19 cellular contexts compared by ENCODE assay signal in the genomic region with DNA sequence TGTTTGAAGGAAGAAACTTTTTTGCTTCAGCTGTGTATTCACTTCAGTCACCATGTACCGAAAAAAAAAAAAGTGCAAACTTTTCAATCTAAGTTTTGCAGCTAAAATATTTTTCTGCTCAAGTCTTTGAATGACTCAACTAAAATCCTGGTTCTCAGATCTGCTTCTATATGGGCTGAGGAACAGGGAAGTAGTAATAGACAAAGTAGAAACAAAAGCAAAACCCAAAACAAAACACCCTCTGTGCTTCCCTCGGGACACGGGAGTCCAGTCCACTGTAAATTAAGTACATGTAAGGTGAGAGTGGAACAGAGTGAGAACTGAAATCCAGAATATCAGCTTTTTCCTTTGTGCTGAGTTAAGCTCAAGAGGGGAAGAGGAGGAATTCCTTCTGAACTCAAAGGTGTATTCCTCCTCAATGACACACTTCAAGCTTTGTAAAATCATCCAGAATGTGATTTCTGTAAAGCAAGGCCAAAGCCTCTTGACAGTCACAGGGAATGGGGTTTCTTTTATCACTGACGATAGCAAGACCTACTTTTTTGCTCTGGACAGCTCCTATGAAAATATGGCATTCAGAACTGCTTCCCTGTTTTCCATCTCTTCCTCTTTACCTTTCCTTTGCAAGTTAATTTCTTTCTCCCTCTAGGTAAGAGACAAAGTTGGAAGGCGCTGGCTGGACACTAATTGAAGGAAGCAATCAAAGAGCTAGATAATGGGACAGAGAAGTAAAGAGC.
DNase-seq lines count a peak whose midpoint lies in the region; ATAC-seq, FAIRE-seq and TF ChIP-seq lines count a peak whose summit lies in the region.
"Had no signal": no experiment of that assay in that cellular context is flagged by ENCODE, and none has a peak within 500 bp of the region (broad histone marks: within the 10 kb centered on the region; RNA-seq: fewer than 3 reads in every experiment).

No MANE protein-coding gene starts in this region.

- POLR2A ChIA-PET in H1 (lab: Charles Lee; ENCODE audit: partially characterized antibody) = no interaction called here

- H3K27ac ChIP-seq in H1 (ENCODE audit: low read depth, low read length) = no peak overlapping the region
- H3K27ac ChIP-seq: BLaER1 treated with 17β-estradiol and CSF1 and Interleukin-3, amounts not matched to agents 10 nM and 100 nM; HL-60 had no signal

- TF ChIP-seq RAD21 in Ishikawa (IDR thresholded peaks at IDR 0.05; ENCODE audit: low read depth) = no peak
- TF ChIP-seq RAD21 in H1 (IDR thresholded peaks at IDR 0.05 in 1 of 2, conservative IDR thresholded peaks at IDR 0.05 in 1 of 2; ENCODE audit: low read depth in 2 of 2, low read length in 2 of 2) = no peak

- no peak overlapping the region for H3K23ac ChIP-seq in H1 (ENCODE audit: insufficient read length)

- no peaks in the 10 kb centered on the region for H3K36me3 ChIP-seq in H1 (ENCODE audit: control insufficient read depth in 2 of 4, insufficient read depth in 4 of 4, low read length in 3 of 4)
- H3K36me3 ChIP-seq: BLaER1 treated with 17β-estradiol and CSF1 and Interleukin-3, amounts not matched to agents 10 nM and 100 nM had no signal

- no peak for TF ChIP-seq CTCF in H1 (IDR thresholded peaks at IDR 0.05; ENCODE audit: control extremely low read depth in 1 of 3, insufficient read depth in 1 of 3, low read depth in 1 of 3, low read length in 3 of 3)
- no peak for TF ChIP-seq CTCF in omental fat pad (IDR thresholded peaks at IDR 0.05)
- TF ChIP-seq CTCF in GM20000 (IDR thresholded peaks at IDR 0.05; ENCODE audit: extremely low read depth, missing control alignments) = no peak

- TF ChIP-seq POLR2A in H1 (IDR thresholded peaks at IDR 0.05; ENCODE audit: control extremely low read depth in 1 of 2, low read depth in 2 of 2, low read length in 2 of 2) = no peak

- DNase-seq in H1 (ENCODE audit: low read depth in 1 of 2, low spot score in 2 of 2) (no peak), omental fat pad (ENCODE audit: low spot score) (no peak), GM20000 (ENCODE audit: low spot score) (no peak)
- DNase-seq: Calu3; CD8-positive, alpha-beta T cell; HCEC 1CT; NCI-H1092 treated with DMSO at 0.1 percent for 48 hours; NCI-H146; NCI-H2029 treated with DMSO at 0.1 percent for 48 hours; NK-92 treated with Interleukin-12 subunit alpha and Interleukin-12 subunit beta, amount 100 ng/mL, for 24 hours; SHP77 treated with DMSO at 0.1 percent for 48 hours; T-helper 1 cell had no signal

- H2AFZ ChIP-seq in H1 (ENCODE audit: low read length) = 0 out of 2 replicates have a peak overlapping the region, but pooled peaks have one; percentile 11

- H2BK5ac ChIP-seq in H1 (ENCODE audit: low read depth, low read length) = no peak overlapping the region

- H2BK12ac ChIP-seq in H1 (ENCODE audit: low read depth, low read length) = no peak overlapping the region

- H3K4me2 ChIP-seq in H1 (ENCODE audit: insufficient read depth in 1 of 2, low read depth in 2 of 2, low read length in 2 of 2) = no peak overlapping the region

- peak; percentile 73 for ATAC-seq in GM18502 (IDR thresholded peaks at IDR 0.05; ENCODE audit: poor library complexity, unreplicated experiment)
- ATAC-seq in GM21717 (IDR thresholded peaks at IDR 0.05; ENCODE audit: unreplicated experiment) = peak; percentile 72
- no peak for ATAC-seq in omental fat pad (ENCODE audit: low FRiP score)
- ATAC-seq in HG02678 (IDR thresholded peaks at IDR 0.05; ENCODE audit: unreplicated experiment) = no peak
- ATAC-seq: CD8-positive, alpha-beta T cell had no signal

- H2AK5ac ChIP-seq in H1 (ENCODE audit: low read depth, low read length) = no peak overlapping the region

- H3K23me2 ChIP-seq in H1 (ENCODE audit: low read depth, low read length) = no peaks in the 10 kb centered on the region

- H3K79me1 ChIP-seq in H1 (ENCODE audit: low read depth, low read length) = no peaks in the 10 kb centered on the region

- no peaks in the 10 kb centered on the region for H3K27me3 ChIP-seq in H1 (replicated peaks in 1 of 4; ENCODE audit: control insufficient read depth in 3 of 4, extremely low read depth in 1 of 4, insufficient read depth in 3 of 4, low read length in 3 of 4)
- H3K27me3 ChIP-seq: BLaER1 treated with 17β-estradiol and CSF1 and Interleukin-3, amounts not matched to agents 10 nM and 100 nM had no signal

- H3K18ac ChIP-seq in H1 (ENCODE audit: extremely low read depth, low read length) = no peak overlapping the region

- TF ChIP-seq EP300 in Ishikawa (IDR thresholded peaks at IDR 0.05; ENCODE audit: borderline replicate concordance) = no peak
- no peak for TF ChIP-seq EP300 in H1 (IDR thresholded peaks at IDR 0.05; ENCODE audit: borderline replicate concordance in 1 of 2, low read depth in 2 of 2, low read length in 2 of 2)

- no peak overlapping the region for H3K14ac ChIP-seq in H1 (ENCODE audit: insufficient read length)

- WGBS in H1 (ENCODE audit: extremely low coverage in 1 of 2, insufficient coverage in 1 of 2, insufficient read length in 1 of 2, insufficient replicate concordance in 2 of 2, low coverage in 1 of 2, low lambda C conversion rate in 2 of 2, missing lambda C conversion rate in 1 of 2), 2 experiments = 88% methylated on average over 5 of the region's 5 CpGs; no CpG with 5 or more reads in 1 of the 2 experiments

- no peaks in the 10 kb centered on the region for H3K4me1 ChIP-seq in H1 (replicated peaks in 1 of 4; ENCODE audit: control insufficient read depth in 3 of 4, insufficient read depth in 4 of 4, low read length in 3 of 4)

- H4K8ac ChIP-seq in H1 (ENCODE audit: extremely low read depth, insufficient read depth, low read length) = no peak overlapping the region

- FAIRE-seq in H1 (lab: Jason Lieb, UNC) = no peak
- FAIRE-seq: GM12892 had no signal

- H4K20me1 ChIP-seq in H1 (replicated peaks in 1 of 2; ENCODE audit: control insufficient read depth in 1 of 2, insufficient read depth in 2 of 2, low read length in 2 of 2) = no peaks in the 10 kb centered on the region
- H4K20me1 ChIP-seq: BLaER1 treated with 17β-estradiol and CSF1 and Interleukin-3, amounts not matched to agents 10 nM and 100 nM had no signal

- H3K56ac ChIP-seq in H1 (replicated peaks; ENCODE audit: insufficient read length, low read depth, low read length) = no peak overlapping the region

- no peak overlapping the region for H3K9ac ChIP-seq in H1 (replicated peaks in 1 of 4; ENCODE audit: extremely low read depth in 1 of 4, low read depth in 3 of 4, low read length in 3 of 4)
- H3K9ac ChIP-seq: BLaER1 treated with 17β-estradiol and CSF1 and Interleukin-3, amounts not matched to agents 10 nM and 100 nM had no signal

- no peaks in the 10 kb centered on the region for H3K79me2 ChIP-seq in H1 (ENCODE audit: control insufficient read depth in 1 of 2, insufficient read depth in 2 of 2, low read length in 2 of 2)

- no peak overlapping the region for H3K4me3 ChIP-seq in H1 (ENCODE audit: extremely low read depth in 1 of 4, insufficient read depth in 2 of 4, low read depth in 3 of 4, low read length in 4 of 4)
- H3K4me3 ChIP-seq: BLaER1 treated with 17β-estradiol and CSF1 and Interleukin-3, amounts not matched to agents 10 nM and 100 nM had no signal

- H2BK20ac ChIP-seq in H1 (ENCODE audit: low read length) = no peak overlapping the region

- no peak overlapping the region for H4K91ac ChIP-seq in H1 (replicated peaks; ENCODE audit: insufficient read length, low read length)

- no peak overlapping the region for H3K4ac ChIP-seq in H1 (replicated peaks; ENCODE audit: insufficient read length, low read depth, low read length)

- CTCF ChIA-PET in H1 (lab: Charles Lee; ENCODE audit: partially characterized antibody) = interaction anchor here (0.7 to 1.3 kb wide), 3 partner anchors 128 to 247 kb away, joined by 3 read pairs; no protein-coding TSS in a partner anchor

- H2BK120ac ChIP-seq in H1 (replicated peaks; ENCODE audit: low read depth, low read length) = no peak overlapping the region

- no peak overlapping the region for H4K5ac ChIP-seq in H1 (ENCODE audit: insufficient read length, low read depth, low read length)

- H3K9me3 ChIP-seq in H1 (ENCODE audit: insufficient read depth in 2 of 2, low read depth in 1 of 2, low read length in 1 of 2) = no peaks in the 10 kb centered on the region; a peak in 1 of 4 replicates

- H2BK15ac ChIP-seq in H1 (ENCODE audit: low read length) = no peak overlapping the region

TF ChIP-seq in H1, 55 proteins besides CTCF, POLR2A, EP300 and RAD21:
- TF ChIP-seq BACH1 (IDR thresholded peaks at IDR 0.05; ENCODE audit: low read length) (no peak), RFX5 (IDR thresholded peaks at IDR 0.05; ENCODE audit: borderline replicate concordance, low read depth, low read length) (no peak)

Comparison
In these comparisons a context has a peak if more than half of its experiments do, and no peak if none do; other contexts are left out.
1. ATAC-seq: peak in GM18502 (single experiment) and GM21717 (single experiment); none in omental fat pad (single experiment) and HG02678 (single experiment).